In genomic region chr20:59139998-59140397, GRCh38 we compare ENCODE assay signal across 17 cellular contexts. TPM values are rescaled to one million over a fixed set of nuclear protein-coding genes. Genes with fewer than 3 reads are reported as not detected.
A peak's percentile ranks its signal among the peaks of the same experiment; 100 is the strongest.
DNase-seq lines count a peak whose midpoint lies in the region; ATAC-seq and TF ChIP-seq lines count a peak whose summit lies in the region.
"Had no signal": no experiment of that assay in that cellular context is flagged by ENCODE, and none has a peak within 500 bp of the region (broad histone marks: within the 10 kb centered on the region; RNA-seq: fewer than 3 reads in every experiment).

No MANE protein-coding gene starts in this region.

- DNase-seq in natural killer cell (no peak), OCI-M1 (lab: John Stamatoyannopoulos, UW) (peak; percentile 39), cardiac septum (ENCODE audit: low spot score) (no peak), testis (no peak)
- DNase-seq in natural killer cell treated with Interleukin-12 subunit alpha and Interleukin-12 subunit beta and Interleukin-15 and Interleukin-18, amount 100 ng/mL, for 72 hours (ENCODE audit: low spot score), result no peak
- DNase-seq in CD8-positive, alpha-beta memory T cell, result no peak
- DNase-seq: CD4-positive, alpha-beta T cell; DMS79; EL; KG1 had no signal

- CTCF ChIA-PET in CD8-positive, alpha-beta memory T cell (lab: Charles Lee), result no interaction called here

- no peaks in the 10 kb centered on the region for H3K36me3 ChIP-seq in CD8-positive, alpha-beta memory T cell (ENCODE audit: insufficient read depth, low read length)
- no peaks in the 10 kb centered on the region for H3K36me3 ChIP-seq in testis (ENCODE audit: low read depth, missing control alignments)
- H3K36me3 ChIP-seq: HAP-1 had no signal

- 89 to 100% methylated on average over 1 of the region's 1 CpG for WGBS in testis, 2 donors

- peak; percentile 30 to 70 (median 53) for ATAC-seq in natural killer cell
- no peak for ATAC-seq in natural killer cell treated with Interleukin-12 subunit alpha and Interleukin-12 subunit beta and Interleukin-15 and Interleukin-18, amount 100 ng/mL, for 72 hours
- no peak for ATAC-seq in activated T-helper 17 cell treated with anti-CD3 and anti-CD28 coated beads, Interleukin-2, amount 50 U/mL, for 72 hours (replicated peaks)
- ATAC-seq: A549 had no signal

- H3K9me3 Mint-ChIP-seq in natural killer cell, result no peaks in the 10 kb centered on the region
- no peaks in the 10 kb centered on the region for H3K9me3 Mint-ChIP-seq in natural killer cell treated with Interleukin-12 subunit alpha and Interleukin-12 subunit beta and Interleukin-15 and Interleukin-18, amount 100 ng/mL, for 72 hours
- no peaks in the 10 kb centered on the region for H3K9me3 Mint-ChIP-seq in CD8-positive, alpha-beta memory T cell
- H3K9me3 Mint-ChIP-seq in activated T-helper 17 cell treated with anti-CD3 and anti-CD28 coated beads, Interleukin-2, amount 50 U/mL, for 72 hours, result peaks cover 3% of the 10 kb centered on the region
- H3K9me3 Mint-ChIP-seq: CD4-positive, alpha-beta T cell had no signal

- no peak overlapping the region for H3K27ac ChIP-seq in CD8-positive, alpha-beta memory T cell (ENCODE audit: low read depth, low read length)
- H3K27ac ChIP-seq in testis, result no peak overlapping the region
- H3K27ac ChIP-seq: A549, HL-60 had no signal

- no peak for TF ChIP-seq POLR2A in testis (IDR thresholded peaks at IDR 0.05)

- peaks cover 11 to 12% of the 10 kb centered on the region in 2 donors for H3K4me1 Mint-ChIP-seq in natural killer cell
- H3K4me1 Mint-ChIP-seq in natural killer cell treated with Interleukin-12 subunit alpha and Interleukin-12 subunit beta and Interleukin-15 and Interleukin-18, amount 100 ng/mL, for 72 hours (ENCODE audit: low read depth in 2 of 2), result peaks cover 21 to 30% of the 10 kb centered on the region in 2 donors
- H3K4me1 Mint-ChIP-seq in CD8-positive, alpha-beta memory T cell, result peaks cover 28 to 43% (median 32%) of the 10 kb centered on the region in 3 donors
- H3K4me1 Mint-ChIP-seq in activated T-helper 17 cell treated with anti-CD3 and anti-CD28 coated beads, Interleukin-2, amount 50 U/mL, for 72 hours, result peaks cover 17% of the 10 kb centered on the region

- no peaks in the 10 kb centered on the region for H3K27me3 Mint-ChIP-seq in natural killer cell (ENCODE audit: low read depth in 2 of 2)
- H3K27me3 Mint-ChIP-seq in natural killer cell treated with Interleukin-12 subunit alpha and Interleukin-12 subunit beta and Interleukin-15 and Interleukin-18, amount 100 ng/mL, for 72 hours, result peaks cover 0 to 7% of the 10 kb centered on the region in 2 donors
- H3K27me3 Mint-ChIP-seq in CD8-positive, alpha-beta memory T cell, result no peaks in the 10 kb centered on the region
- no peaks in the 10 kb centered on the region for H3K27me3 Mint-ChIP-seq in activated T-helper 17 cell treated with anti-CD3 and anti-CD28 coated beads, Interleukin-2, amount 50 U/mL, for 72 hours
- H3K27me3 Mint-ChIP-seq: CD4-positive, alpha-beta T cell had no signal

- no peaks in the 10 kb centered on the region for H3K36me3 Mint-ChIP-seq in natural killer cell
- H3K36me3 Mint-ChIP-seq in natural killer cell treated with Interleukin-12 subunit alpha and Interleukin-12 subunit beta and Interleukin-15 and Interleukin-18, amount 100 ng/mL, for 72 hours, result no peaks in the 10 kb centered on the region
- H3K36me3 Mint-ChIP-seq in CD8-positive, alpha-beta memory T cell, result no peaks in the 10 kb centered on the region
- no peaks in the 10 kb centered on the region for H3K36me3 Mint-ChIP-seq in activated T-helper 17 cell treated with anti-CD3 and anti-CD28 coated beads, Interleukin-2, amount 50 U/mL, for 72 hours (ENCODE audit: low read depth)

- POLR2A ChIA-PET in CD8-positive, alpha-beta memory T cell (lab: Charles Lee), result no interaction called here

- no peaks in the 10 kb centered on the region for H3K9me3 ChIP-seq in CD8-positive, alpha-beta memory T cell (ENCODE audit: low read length)
- H3K9me3 ChIP-seq in testis, result no peaks in the 10 kb centered on the region
- H3K9me3 ChIP-seq: A549, HAP-1 had no signal

- H3K4me1 ChIP-seq in CD8-positive, alpha-beta memory T cell (ENCODE audit: insufficient read depth, low read length), result peaks cover 22% of the 10 kb centered on the region
- H3K4me1 ChIP-seq in testis, result no peaks in the 10 kb centered on the region
- H3K4me1 ChIP-seq: A549, HAP-1 had no signal

- TF ChIP-seq CTCF in natural killer cell (IDR thresholded peaks at IDR 0.05) (no peak), testis (IDR thresholded peaks at IDR 0.05) (no peak)

- no peak overlapping the region for H3K4me3 Mint-ChIP-seq in natural killer cell
- H3K4me3 Mint-ChIP-seq in natural killer cell treated with Interleukin-12 subunit alpha and Interleukin-12 subunit beta and Interleukin-15 and Interleukin-18, amount 100 ng/mL, for 72 hours, result no peak overlapping the region
- no peak overlapping the region for H3K4me3 Mint-ChIP-seq in CD8-positive, alpha-beta memory T cell
- no peak overlapping the region for H3K4me3 Mint-ChIP-seq in activated T-helper 17 cell treated with anti-CD3 and anti-CD28 coated beads, Interleukin-2, amount 50 U/mL, for 72 hours
- H3K4me3 Mint-ChIP-seq: CD4-positive, alpha-beta T cell had no signal

- H3K27me3 ChIP-seq in CD8-positive, alpha-beta memory T cell (ENCODE audit: insufficient read depth, low read length, poor library complexity, severe bottlenecking), result no peaks in the 10 kb centered on the region
- H3K27me3 ChIP-seq in testis, result no peaks in the 10 kb centered on the region

- intact Hi-C loops in natural killer cell (cut with micrococcal nuclease) (loop anchor here (5.0 kb wide), 1 partner anchor 42 kb away; no protein-coding TSS in a partner anchor), cardiac septum (cut with DNase I) (no loop called here), testis (cut with DNase I; ENCODE audit: low total_unique reads) (no loop called here)

- H3K27ac Mint-ChIP-seq in natural killer cell, result peak overlapping the region in 1 of 2 donors; percentile 31
- H3K27ac Mint-ChIP-seq in natural killer cell treated with Interleukin-12 subunit alpha and Interleukin-12 subunit beta and Interleukin-15 and Interleukin-18, amount 100 ng/mL, for 72 hours, result peak overlapping the region in 1 of 2 donors; percentile 41
- peak overlapping the region in 5 of 8 donors; percentile 34 to 83 (median 50) for H3K27ac Mint-ChIP-seq in CD8-positive, alpha-beta memory T cell
- H3K27ac Mint-ChIP-seq in activated T-helper 17 cell treated with anti-CD3 and anti-CD28 coated beads, Interleukin-2, amount 50 U/mL, for 72 hours, result no peak overlapping the region
- H3K27ac Mint-ChIP-seq: CD4-positive, alpha-beta T cell had no signal

- H3K4me3 ChIP-seq in CD8-positive, alpha-beta memory T cell (ENCODE audit: low read length), result no peak overlapping the region
- H3K4me3 ChIP-seq in testis, result no peak overlapping the region
- H3K4me3 ChIP-seq: A549, HAP-1 had no signal

RNA-seq across cellular contexts. Expression of gene ZNF831, which starts 23.6 kb away (rescaled TPM):
- total RNA-seq in natural killer cell, result 10 to 100 TPM; 24.8 to 42.0 (median 40.2) TPM
- total RNA-seq in natural killer cell treated with Interleukin-12 subunit alpha and Interleukin-12 subunit beta and Interleukin-15 and Interleukin-18, amount 100 ng/mL, for 72 hours, result 1 to 10 TPM; 3.3 to 5.7 TPM
- total RNA-seq in CD8-positive, alpha-beta memory T cell, result 1 to 10 TPM; 6.4 to 6.9 TPM
- 12.1 TPM for polyA plus RNA-seq in CD8-positive, alpha-beta memory T cell
- total RNA-seq in activated T-helper 17 cell treated with anti-CD3 and anti-CD28 coated beads, Interleukin-2, amount 50 U/mL, for 72 hours, result 10 to 100 TPM; 13.5 to 17.8 TPM
- 0.05 TPM for total RNA-seq in cardiac septum
- 1 to 10 TPM; 4.0 to 4.8 TPM for total RNA-seq in testis
- 0.99 TPM for polyA plus RNA-seq in testis (ENCODE audit: insufficient read depth, low read depth, low replicate concordance)
- total RNA-seq: H1 had no signal
- polyA plus RNA-seq: A549, AG04450, BJ, H1 had no signal

Comparison
In these comparisons a context has a peak if more than half of its experiments do, and no peak if none do; other contexts are left out.
1. ATAC-seq: peak in natural killer cell (3 of 3); none in natural killer cell treated with Interleukin-12 subunit alpha and Interleukin-12 subunit beta and Interleukin-15 and Interleukin-18, amount 100 ng/mL, for 72 hours (0 of 2) and activated T-helper 17 cell treated with anti-CD3 and anti-CD28 coated beads, Interleukin-2, amount 50 U/mL, for 72 hours (single experiment).